ENCODE assay signal across 1 cellular context in the genomic region with DNA sequence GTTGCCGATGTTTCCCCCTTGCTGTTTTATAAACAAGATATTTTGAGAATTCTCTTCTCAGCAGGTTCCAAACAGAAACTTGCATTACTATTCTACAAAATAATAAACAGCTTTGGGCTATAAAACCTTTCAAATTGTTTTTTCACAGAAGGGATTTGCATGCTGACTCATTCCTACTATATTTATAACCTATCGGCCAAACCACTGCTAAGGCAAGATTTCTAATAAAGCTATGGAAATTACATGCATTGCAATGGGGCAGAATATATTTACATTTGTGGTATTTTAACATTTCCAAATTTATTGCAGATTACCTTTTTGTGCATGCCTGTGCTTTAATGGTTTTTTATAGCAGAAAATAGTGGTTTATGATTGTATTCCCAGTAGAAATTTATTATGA.
TF ChIP-seq lines count a peak whose summit lies in the region.

No MANE protein-coding gene starts in this region.

TF ChIP-seq in SK-N-SH treated with all-trans-retinoic acid at 6 μM for 48 hours, 23 proteins besides CTCF, POLR2A, EP300 and RAD21 (continued from another document):
- TF ChIP-seq RARB (CRISPR knock-in tag; IDR thresholded peaks at IDR 0.05) (no peak), PPARA (CRISPR knock-in tag; IDR thresholded peaks at IDR 0.05; ENCODE audit: borderline replicate concordance) (no peak), OSR1 (CRISPR knock-in tag; IDR thresholded peaks at IDR 0.05) (no peak), ZFP3 (CRISPR knock-in tag; IDR thresholded peaks at IDR 0.05) (no peak), TCF4 (CRISPR knock-in tag; IDR thresholded peaks at IDR 0.05; ENCODE audit: borderline replicate concordance) (no peak), ZFP30 (CRISPR knock-in tag; IDR thresholded peaks at IDR 0.05) (no peak), ESRRG (CRISPR knock-in tag; IDR thresholded peaks at IDR 0.05) (no peak), ZC3H10 (CRISPR knock-in tag; IDR thresholded peaks at IDR 0.05) (no peak)
- TF ChIP-seq, protein P1, sequence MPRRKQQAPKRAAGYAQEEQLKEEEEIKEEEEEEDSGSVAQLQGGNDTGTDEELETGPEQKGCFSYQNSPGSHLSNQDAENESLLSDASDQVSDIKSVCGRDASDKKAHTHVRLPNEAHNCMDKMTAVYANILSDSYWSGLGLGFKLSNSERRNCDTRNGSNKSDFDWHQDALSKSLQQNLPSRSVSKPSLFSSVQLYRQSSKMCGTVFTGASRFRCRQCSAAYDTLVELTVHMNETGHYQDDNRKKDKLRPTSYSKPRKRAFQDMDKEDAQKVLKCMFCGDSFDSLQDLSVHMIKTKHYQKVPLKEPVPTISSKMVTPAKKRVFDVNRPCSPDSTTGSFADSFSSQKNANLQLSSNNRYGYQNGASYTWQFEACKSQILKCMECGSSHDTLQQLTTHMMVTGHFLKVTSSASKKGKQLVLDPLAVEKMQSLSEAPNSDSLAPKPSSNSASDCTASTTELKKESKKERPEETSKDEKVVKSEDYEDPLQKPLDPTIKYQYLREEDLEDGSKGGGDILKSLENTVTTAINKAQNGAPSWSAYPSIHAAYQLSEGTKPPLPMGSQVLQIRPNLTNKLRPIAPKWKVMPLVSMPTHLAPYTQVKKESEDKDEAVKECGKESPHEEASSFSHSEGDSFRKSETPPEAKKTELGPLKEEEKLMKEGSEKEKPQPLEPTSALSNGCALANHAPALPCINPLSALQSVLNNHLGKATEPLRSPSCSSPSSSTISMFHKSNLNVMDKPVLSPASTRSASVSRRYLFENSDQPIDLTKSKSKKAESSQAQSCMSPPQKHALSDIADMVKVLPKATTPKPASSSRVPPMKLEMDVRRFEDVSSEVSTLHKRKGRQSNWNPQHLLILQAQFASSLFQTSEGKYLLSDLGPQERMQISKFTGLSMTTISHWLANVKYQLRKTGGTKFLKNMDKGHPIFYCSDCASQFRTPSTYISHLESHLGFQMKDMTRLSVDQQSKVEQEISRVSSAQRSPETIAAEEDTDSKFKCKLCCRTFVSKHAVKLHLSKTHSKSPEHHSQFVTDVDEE (CRISPR knock-in tag; IDR thresholded peaks at IDR 0.05) = no peak
- TF ChIP-seq, protein P2, sequence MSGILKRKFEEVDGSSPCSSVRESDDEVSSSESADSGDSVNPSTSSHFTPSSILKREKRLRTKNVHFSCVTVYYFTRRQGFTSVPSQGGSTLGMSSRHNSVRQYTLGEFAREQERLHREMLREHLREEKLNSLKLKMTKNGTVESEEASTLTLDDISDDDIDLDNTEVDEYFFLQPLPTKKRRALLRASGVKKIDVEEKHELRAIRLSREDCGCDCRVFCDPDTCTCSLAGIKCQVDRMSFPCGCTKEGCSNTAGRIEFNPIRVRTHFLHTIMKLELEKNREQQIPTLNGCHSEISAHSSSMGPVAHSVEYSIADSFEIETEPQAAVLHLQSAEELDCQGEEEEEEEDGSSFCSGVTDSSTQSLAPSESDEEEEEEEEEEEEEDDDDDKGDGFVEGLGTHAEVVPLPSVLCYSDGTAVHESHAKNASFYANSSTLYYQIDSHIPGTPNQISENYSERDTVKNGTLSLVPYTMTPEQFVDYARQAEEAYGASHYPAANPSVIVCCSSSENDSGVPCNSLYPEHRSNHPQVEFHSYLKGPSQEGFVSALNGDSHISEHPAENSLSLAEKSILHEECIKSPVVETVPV (CRISPR knock-in tag; IDR thresholded peaks at IDR 0.05) = no peak
- TF ChIP-seq, protein P3, sequence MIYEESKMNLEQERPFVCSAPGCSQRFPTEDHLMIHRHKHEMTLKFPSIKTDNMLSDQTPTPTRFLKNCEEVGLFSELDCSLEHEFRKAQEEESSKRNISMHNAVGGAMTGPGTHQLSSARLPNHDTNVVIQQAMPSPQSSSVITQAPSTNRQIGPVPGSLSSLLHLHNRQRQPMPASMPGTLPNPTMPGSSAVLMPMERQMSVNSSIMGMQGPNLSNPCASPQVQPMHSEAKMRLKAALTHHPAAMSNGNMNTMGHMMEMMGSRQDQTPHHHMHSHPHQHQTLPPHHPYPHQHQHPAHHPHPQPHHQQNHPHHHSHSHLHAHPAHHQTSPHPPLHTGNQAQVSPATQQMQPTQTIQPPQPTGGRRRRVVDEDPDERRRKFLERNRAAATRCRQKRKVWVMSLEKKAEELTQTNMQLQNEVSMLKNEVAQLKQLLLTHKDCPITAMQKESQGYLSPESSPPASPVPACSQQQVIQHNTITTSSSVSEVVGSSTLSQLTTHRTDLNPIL (CRISPR knock-in tag; IDR thresholded peaks at IDR 0.05; ENCODE audit: low read depth) = no peak
